In the genomic region with DNA sequence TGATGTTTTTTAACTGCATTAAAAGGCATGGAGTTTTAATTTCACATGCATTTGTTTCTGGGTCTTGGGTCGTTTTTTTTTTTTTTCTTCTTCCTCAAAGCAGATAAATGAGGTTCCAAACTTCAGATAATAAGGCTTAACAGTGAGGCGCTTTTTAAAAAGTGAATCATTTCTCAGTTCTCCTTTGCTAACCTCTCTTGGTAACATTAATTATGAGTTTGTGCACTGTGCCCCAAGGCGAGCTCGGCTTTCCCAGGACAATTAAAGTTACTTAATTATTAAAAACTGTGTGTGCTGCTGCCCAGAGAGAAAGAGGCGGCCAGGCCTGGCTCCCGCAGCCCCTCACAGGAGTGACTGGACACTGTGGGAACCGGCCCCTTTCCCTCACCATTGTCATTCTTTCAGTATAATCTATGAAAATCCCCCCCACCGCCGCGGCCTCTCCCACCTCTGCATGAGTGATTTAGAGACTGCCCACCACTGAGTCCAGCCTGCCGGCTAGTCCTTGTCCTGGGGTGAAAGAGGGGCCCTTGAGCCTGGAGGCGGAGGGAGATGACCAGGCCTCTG, we compare ENCODE assay signal across 16 cellular contexts.
"Had no signal": no experiment of that assay in that cellular context is flagged by ENCODE, and none has a peak within 500 bp of the region (broad histone marks: within the 10 kb centered on the region; RNA-seq: fewer than 3 reads in every experiment).

No MANE protein-coding gene starts in this region.

- H3K27me3 ChIP-seq: adrenal gland, neutrophil, thyroid gland, vagina had no signal

- H3K27ac Mint-ChIP-seq: activated CD4-positive, alpha-beta T cell treated with anti-CD3 and anti-CD28 coated beads, Interleukin-2, amount 10 ng/mL, durations not matched to agents 7 days and 5 days; activated T-helper 2 cell treated with anti-CD3 and anti-CD28 coated beads, Interferon-gamma antibody, Interleukin-2, Interleukin-4, amounts not matched to agents 10 μg/mL and 5 μg/mL and 100 μg/mL, durations not matched to agents 14 hours and 24 hours and 36 hours; T-helper 17 cell had no signal

- DNase-seq: activated CD4-positive, alpha-beta T cell treated with anti-CD3 and anti-CD28 coated beads, Interleukin-2, amount 10 ng/mL, durations not matched to agents 7 days and 5 days; activated CD4-positive, CD25-positive, alpha-beta regulatory T cell; activated naive CD4-positive, alpha-beta T cell treated with anti-CD3 and anti-CD28 coated beads, Interleukin-2, amount 50 U/mL, for 16 hours; adrenal gland; central memory CD4-positive, alpha-beta T cell; cortex of kidney; effector CD8-positive, alpha-beta T cell; heart right ventricle; left ventricle myocardium inferior; stimulated activated CD4-positive, alpha-beta T cell treated with anti-CD3 and anti-CD28 coated beads, Interleukin-4, amount 100 ng/mL, for 24 hours; T-helper 17 cell; thyroid gland had no signal

- H3K4me3 ChIP-seq: adrenal gland, heart right ventricle, left ventricle myocardium inferior, prostate gland, thyroid gland, vagina had no signal

- H3K36me3 ChIP-seq: adrenal gland, heart right ventricle, left ventricle myocardium inferior, neutrophil, prostate gland, thyroid gland, vagina had no signal

- H3K9me3 Mint-ChIP-seq: activated CD4-positive, alpha-beta T cell treated with anti-CD3 and anti-CD28 coated beads, Interleukin-2, amount 10 ng/mL, durations not matched to agents 7 days and 5 days; activated T-helper 2 cell treated with anti-CD3 and anti-CD28 coated beads, Interferon-gamma antibody, Interleukin-2, Interleukin-4, amounts not matched to agents 10 μg/mL and 5 μg/mL and 100 μg/mL, durations not matched to agents 14 hours and 24 hours and 36 hours had no signal

- H3K27ac ChIP-seq: adrenal gland, heart right ventricle, left ventricle myocardium inferior, neutrophil, prostate gland, thyroid gland, vagina had no signal

- ATAC-seq: heart right ventricle, T-helper 17 cell had no signal

- H3K4me3 Mint-ChIP-seq: activated CD4-positive, alpha-beta T cell treated with anti-CD3 and anti-CD28 coated beads, Interleukin-2, amount 10 ng/mL, durations not matched to agents 7 days and 5 days; T-helper 17 cell had no signal

- H3K27me3 Mint-ChIP-seq: activated CD4-positive, alpha-beta T cell treated with anti-CD3 and anti-CD28 coated beads, Interleukin-2, amount 10 ng/mL, durations not matched to agents 7 days and 5 days had no signal

- H3K9me3 ChIP-seq: adrenal gland, heart right ventricle, left ventricle myocardium inferior, neutrophil, prostate gland, thyroid gland, vagina had no signal
